ENCODE assay signal across 20 cellular contexts in the genomic region with DNA sequence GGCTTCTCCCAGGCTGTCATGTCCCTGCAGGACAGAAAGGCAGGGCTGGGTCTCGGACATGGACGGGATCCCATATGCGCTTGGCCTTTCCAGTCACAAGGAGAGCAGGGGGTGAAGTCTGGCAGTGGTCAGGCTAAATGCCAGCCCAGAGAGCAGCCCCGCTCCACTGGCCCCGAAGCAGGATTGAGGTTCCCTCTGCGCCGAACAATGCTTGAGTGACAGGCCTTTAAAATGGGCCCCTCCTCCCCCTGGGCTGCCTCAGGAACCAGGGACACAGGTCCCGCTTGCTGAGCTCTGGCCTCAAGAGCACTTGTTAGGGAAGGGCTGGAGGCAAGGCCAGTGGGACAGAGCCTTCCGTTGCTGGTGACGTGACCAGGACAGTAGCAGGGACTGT. TPM values are rescaled to one million over a fixed set of nuclear protein-coding genes. Genes with fewer than 3 reads are reported as not detected.
DNase-seq lines count a peak whose midpoint lies in the region; ATAC-seq and TF ChIP-seq lines count a peak whose summit lies in the region.
"Had no signal": no experiment of that assay in that cellular context is flagged by ENCODE, and none has a peak within 500 bp of the region (broad histone marks: within the 10 kb centered on the region; RNA-seq: fewer than 3 reads in every experiment).

No MANE protein-coding gene starts in this region.

- H3F3A ChIP-seq in neural cell (ENCODE audit: insufficient read depth, low read length, poor library complexity, severe bottlenecking): no peaks in the 10 kb centered on the region

- WGBS in HUES64: 49% methylated on average over 10 of the region's 10 CpGs
- WGBS in ectodermal cell, 2 experiments: 17 to 24% methylated on average over 10 of the region's 10 CpGs

- H3K79me2 ChIP-seq in neural cell (replicated peaks; ENCODE audit: insufficient read depth, low read length): peaks cover 4% of the 10 kb centered on the region

- no peak for TF ChIP-seq CTCF in neural cell (IDR thresholded peaks at IDR 0.05; ENCODE audit: poor library complexity, severe bottlenecking)

- peak; percentile 87 for DNase-seq in ELF-1 (ENCODE audit: low read depth, low spot score)
- no peak for DNase-seq in effector CD4-positive, alpha-beta T cell
- DNase-seq in T1000 (lab: John Stamatoyannopoulos, UW): no peak
- DNase-seq in HPDE6-E6E7 (ENCODE audit: extremely low spot score): no peak
- DNase-seq in stimulated activated naive B cell treated with anti-CD40 and anti-IgM and Interleukin-4, amounts not matched to agents 10 μg/mL and 1 μg/mL and 100 μg/mL, for 72 hours: no peak
- DNase-seq: CD4-positive, alpha-beta memory T cell; DMS79; GDM1; GM23248; MG63; NCI-H1417; NCI-H1930; NCI-H2171; Peyer's patch; SHP77 had no signal

- no peak for ATAC-seq in stimulated activated naive B cell treated with anti-CD40 and anti-IgM and Interleukin-4, amounts not matched to agents 10 μg/mL and 1 μg/mL and 100 μg/mL, for 72 hours (replicated peaks)
- ATAC-seq: SK-N-SH treated with all-trans-retinoic acid at 6 μM for 48 hours had no signal

- no peak for TF ChIP-seq RAD21 in neural cell (conservative IDR thresholded peaks at IDR 0.05)

- H3K4me1 Mint-ChIP-seq in stimulated activated naive B cell treated with anti-CD40 and anti-IgM and Interleukin-4, amounts not matched to agents 10 μg/mL and 1 μg/mL and 100 μg/mL, for 72 hours: peaks cover 7 to 31% of the 10 kb centered on the region in 2 donors
- H3K4me1 Mint-ChIP-seq: CD4-positive, alpha-beta memory T cell had no signal

- H3K27me3 Mint-ChIP-seq in stimulated activated naive B cell treated with anti-CD40 and anti-IgM and Interleukin-4, amounts not matched to agents 10 μg/mL and 1 μg/mL and 100 μg/mL, for 72 hours: peaks cover 12 to 17% of the 10 kb centered on the region in 2 donors

- no peaks in the 10 kb centered on the region for H3K36me3 Mint-ChIP-seq in stimulated activated naive B cell treated with anti-CD40 and anti-IgM and Interleukin-4, amounts not matched to agents 10 μg/mL and 1 μg/mL and 100 μg/mL, for 72 hours
- H3K36me3 Mint-ChIP-seq: CD4-positive, alpha-beta memory T cell had no signal

- H3K4me3 Mint-ChIP-seq in stimulated activated naive B cell treated with anti-CD40 and anti-IgM and Interleukin-4, amounts not matched to agents 10 μg/mL and 1 μg/mL and 100 μg/mL, for 72 hours: no peak overlapping the region
- H3K4me3 Mint-ChIP-seq: CD4-positive, alpha-beta memory T cell had no signal

- H3K9me2 ChIP-seq in neural cell (ENCODE audit: insufficient read depth, low read length): no peaks in the 10 kb centered on the region

- H3K27ac ChIP-seq in HUES64 (ENCODE audit: low read depth, low read length) (0 out of 2 replicates have a peak overlapping the region, but pooled peaks have one; percentile 4), ectodermal cell (ENCODE audit: insufficient read depth, low read depth, low read length, poor library complexity, severe bottlenecking) (peak overlapping the region; percentile 55), neural cell (ENCODE audit: low read length) (no peak overlapping the region)
- H3K27ac ChIP-seq: GM23248, KMS-11, Peyer's patch had no signal

- no peak overlapping the region for H3K4me3 ChIP-seq in HUES64 (ENCODE audit: low read length)
- H3K4me3 ChIP-seq in ectodermal cell (ENCODE audit: insufficient read depth, low read depth, low read length): peak overlapping the region; percentile 10
- peak overlapping the region; percentile 1 for H3K4me3 ChIP-seq in neural cell (ENCODE audit: low read length)
- H3K4me3 ChIP-seq: GM23248, MG63, Peyer's patch had no signal

- no peak overlapping the region for H3K4me2 ChIP-seq in neural cell (ENCODE audit: low read length)
- H3K4me2 ChIP-seq: KMS-11 had no signal

- H3K9me3 ChIP-seq in HUES64 (ENCODE audit: insufficient read depth, low read depth, low read length) (no peaks in the 10 kb centered on the region), ectodermal cell (ENCODE audit: control insufficient read depth, low read length) (no peaks in the 10 kb centered on the region), neural cell (ENCODE audit: low read length) (no peaks in the 10 kb centered on the region)
- H3K9me3 ChIP-seq: MG63, Peyer's patch had no signal

- H2AFZ ChIP-seq in neural cell (ENCODE audit: low read depth, low read length): no peak overlapping the region
- H2AFZ ChIP-seq: GM23248 had no signal

- H3K9ac ChIP-seq in HUES64 (ENCODE audit: low read depth, low read length): no peak overlapping the region
- no peak overlapping the region for H3K9ac ChIP-seq in neural cell (ENCODE audit: low read length)
- H3K9ac ChIP-seq: GM23248, KMS-11 had no signal

- no peaks in the 10 kb centered on the region for H3K9me3 Mint-ChIP-seq in stimulated activated naive B cell treated with anti-CD40 and anti-IgM and Interleukin-4, amounts not matched to agents 10 μg/mL and 1 μg/mL and 100 μg/mL, for 72 hours
- H3K9me3 Mint-ChIP-seq: CD4-positive, alpha-beta memory T cell had no signal

- H3K4me1 ChIP-seq in HUES64 (ENCODE audit: insufficient read depth, low read length) (peaks cover 39% of the 10 kb centered on the region), ectodermal cell (ENCODE audit: control insufficient read depth, insufficient read depth, low read length) (peaks cover 60% of the 10 kb centered on the region)
- H3K4me1 ChIP-seq: Peyer's patch had no signal

- no peak overlapping the region for H3K27ac Mint-ChIP-seq in stimulated activated naive B cell treated with anti-CD40 and anti-IgM and Interleukin-4, amounts not matched to agents 10 μg/mL and 1 μg/mL and 100 μg/mL, for 72 hours
- H3K27ac Mint-ChIP-seq: CD4-positive, alpha-beta memory T cell had no signal

- H4K20me1 ChIP-seq in neural cell (ENCODE audit: insufficient read depth): no peaks in the 10 kb centered on the region

- no peak for TF ChIP-seq EP300 in neural cell (conservative IDR thresholded peaks at IDR 0.05; ENCODE audit: poor library complexity, severe bottlenecking)

- H3K36me3 ChIP-seq in HUES64 (ENCODE audit: insufficient read depth, low read length) (peaks cover 11% of the 10 kb centered on the region; the same call in 1 of the 2 replicates), ectodermal cell (ENCODE audit: control insufficient read depth, insufficient read depth, low read length) (peaks cover 4% of the 10 kb centered on the region), neural cell (ENCODE audit: insufficient read depth, low read length) (no peaks in the 10 kb centered on the region)
- H3K36me3 ChIP-seq: MG63, Peyer's patch had no signal

- H3K27me3 ChIP-seq in HUES64 (ENCODE audit: insufficient read depth, low read length) (no peaks in the 10 kb centered on the region), ectodermal cell (ENCODE audit: control insufficient read depth, insufficient read depth, low read length, poor library complexity, severe bottlenecking) (no peaks in the 10 kb centered on the region), neural cell (ENCODE audit: insufficient read depth, low read depth, low read length) (no peaks in the 10 kb centered on the region)
- H3K27me3 ChIP-seq: MG63, Peyer's patch had no signal

TF ChIP-seq in neural cell, 6 proteins besides CTCF, POLR2A, EP300 and RAD21 (continues in another document):
- TF ChIP-seq SMC3 (conservative IDR thresholded peaks at IDR 0.05; ENCODE audit: poor library complexity) (no peak), MXI1 (conservative IDR thresholded peaks at IDR 0.05; ENCODE audit: poor library complexity, severe bottlenecking) (no peak), TAF1 (IDR thresholded peaks at IDR 0.05; ENCODE audit: low read depth) (no peak), POLR2AphosphoS5 (IDR thresholded peaks at IDR 0.05) (no peak)

RNA-seq across cellular contexts. Expression of a gene that starts 12.7 kb away (rescaled TPM):
- polyA plus RNA-seq in HUES64 (2013, experiment 1 of 2): 20.7 TPM
- 19.1 TPM for polyA plus RNA-seq in HUES64 (2013, experiment 2 of 2)
- polyA plus RNA-seq in ectodermal cell (2013, experiment 1 of 4): 35.0 TPM
- polyA plus RNA-seq in ectodermal cell (2013, experiment 2 of 4): 38.1 TPM
- polyA plus RNA-seq in ectodermal cell (2013, experiment 3 of 4): 26.6 TPM
- polyA plus RNA-seq in ectodermal cell (2013, experiment 4 of 4): 28.9 TPM
- 33.5 and 35.5 TPM in 2 replicates for polyA plus RNA-seq in neural cell
- 69.0 and 75.7 TPM in 2 replicates for polyA minus RNA-seq in neural cell

RNA-seq across cellular contexts. Expression of a gene that starts 23.3 kb away (rescaled TPM):
- 213 TPM for polyA plus RNA-seq in HUES64 (2013, experiment 1 of 2)
- 198 TPM for polyA plus RNA-seq in HUES64 (2013, experiment 2 of 2)
- polyA plus RNA-seq in ectodermal cell (2013, experiment 1 of 4): 126 TPM
- polyA plus RNA-seq in ectodermal cell (2013, experiment 2 of 4): 111 TPM
- 123 TPM for polyA plus RNA-seq in ectodermal cell (2013, experiment 3 of 4)
- polyA plus RNA-seq in ectodermal cell (2013, experiment 4 of 4): 128 TPM
- 182 and 203 TPM in 2 replicates for polyA plus RNA-seq in neural cell
- polyA minus RNA-seq in neural cell: 88.1 and 104 TPM in 2 replicates

RNA-seq across cellular contexts. Expression of a gene that starts 31.7 kb away (rescaled TPM):
- 43.9 TPM for polyA plus RNA-seq in HUES64 (2013, experiment 1 of 2)
- 50.5 TPM for polyA plus RNA-seq in HUES64 (2013, experiment 2 of 2)
- polyA plus RNA-seq in ectodermal cell (2013, experiment 1 of 4): 56.7 TPM
- 62.6 TPM for polyA plus RNA-seq in ectodermal cell (2013, experiment 2 of 4)
- polyA plus RNA-seq in ectodermal cell (2013, experiment 3 of 4): 59.0 TPM
- polyA plus RNA-seq in ectodermal cell (2013, experiment 4 of 4): 54.1 TPM
- polyA plus RNA-seq in neural cell: 4.4 and 5.7 TPM in 2 replicates
- polyA minus RNA-seq in neural cell: 2.2 and 3.4 TPM in 2 replicates

RNA-seq across cellular contexts. Expression of a gene that starts 40.2 kb away (rescaled TPM):
- polyA plus RNA-seq in HUES64 (2013, experiment 1 of 2): 0.35 TPM
- 0.38 TPM for polyA plus RNA-seq in HUES64 (2013, experiment 2 of 2)
- polyA plus RNA-seq in ectodermal cell (2013, experiment 1 of 4): 0.70 TPM
- 0.71 TPM for polyA plus RNA-seq in ectodermal cell (2013, experiment 2 of 4)
- 1.9 TPM for polyA plus RNA-seq in ectodermal cell (2013, experiment 3 of 4)
- 1.6 TPM for polyA plus RNA-seq in ectodermal cell (2013, experiment 4 of 4)
- polyA plus RNA-seq in neural cell: 0.68 and 2.3 TPM in 2 replicates
- polyA minus RNA-seq in neural cell: 0.69 and 1.2 TPM in 2 replicates

RNA-seq across cellular contexts. Expression of a gene that starts 49.5 kb away (rescaled TPM):
- 9.3 TPM for polyA plus RNA-seq in HUES64 (2013, experiment 1 of 2)
- polyA plus RNA-seq in HUES64 (2013, experiment 2 of 2): 10.0 TPM
- 17.8 TPM for polyA plus RNA-seq in ectodermal cell (2013, experiment 1 of 4)
- 15.0 TPM for polyA plus RNA-seq in ectodermal cell (2013, experiment 2 of 4)
- polyA plus RNA-seq in ectodermal cell (2013, experiment 3 of 4): 16.4 TPM
- 14.5 TPM for polyA plus RNA-seq in ectodermal cell (2013, experiment 4 of 4)
- 119 and 126 TPM in 2 replicates for polyA plus RNA-seq in neural cell
- polyA minus RNA-seq in neural cell: 47.3 and 56.0 TPM in 2 replicates
